In genomic region chr7:133003052-133003910, GRCh38 we compare ENCODE assay signal across 30 cellular contexts.
A peak's percentile ranks its signal among the peaks of the same experiment; 100 is the strongest.
DNase-seq lines count a peak whose midpoint lies in the region; ATAC-seq and TF ChIP-seq lines count a peak whose summit lies in the region.
"Had no signal": no experiment of that assay in that cellular context is flagged by ENCODE, and none has a peak within 500 bp of the region (broad histone marks: within the 10 kb centered on the region; RNA-seq: fewer than 3 reads in every experiment).

No MANE protein-coding gene starts in this region.

- H3K27ac ChIP-seq in H9 (ENCODE audit: insufficient read length, low read depth, low read length), result no peak overlapping the region
- peak overlapping the region; percentile 77 for H3K27ac ChIP-seq in MM.1S (ENCODE audit: low read length)
- peak overlapping the region; percentile 48 for H3K27ac ChIP-seq in psoas muscle
- H3K27ac ChIP-seq: ascending aorta, BLaER1, esophagus muscularis mucosa, gastroesophageal sphincter, left lung had no signal

- no peak overlapping the region for H2BK5ac ChIP-seq in H9 (ENCODE audit: insufficient read length, low read length)

- H4K91ac ChIP-seq in H9 (ENCODE audit: insufficient read length, low read depth, low read length), result no peak overlapping the region

- no peak overlapping the region for H2BK12ac ChIP-seq in H9 (ENCODE audit: insufficient read length, low read depth, low read length)

- ATAC-seq in psoas muscle (peak; percentile 73 to 85 (median 80)), natural killer cell (no peak)
- no peak for ATAC-seq in stimulated activated naive CD8-positive, alpha-beta T cell treated with anti-CD3 and anti-CD28 coated beads, Interleukin-15, amount 100 ng/mL, for 72 hours
- ATAC-seq: gastroesophageal sphincter, left lung had no signal

- no peaks in the 10 kb centered on the region for H3K9me2 ChIP-seq in MM.1S (replicated peaks; ENCODE audit: insufficient read depth, low read length)

- H3K4me1 ChIP-seq in H9 (ENCODE audit: insufficient read depth, low read length), result no peaks in the 10 kb centered on the region
- H3K4me1 ChIP-seq in MM.1S (ENCODE audit: low read length), result peaks cover 29% of the 10 kb centered on the region
- peaks cover 19% of the 10 kb centered on the region for H3K4me1 ChIP-seq in psoas muscle
- H3K4me1 ChIP-seq: BLaER1 had no signal

- DNase-seq in H9 (no peak), MM.1S (peak; percentile 71), erythroblast (lab: John Stamatoyannopoulos, UW) (peak; percentile 23 to 67), psoas muscle (no peak), natural killer cell (no peak)
- no peak for DNase-seq in stimulated activated naive CD8-positive, alpha-beta T cell treated with anti-CD3 and anti-CD28 coated beads, Interleukin-15, amount 100 ng/mL, for 72 hours
- DNase-seq in activated CD4-positive, alpha-beta T cell treated with anti-CD3 and anti-CD28 coated beads for 1 hour, result no peak
- DNase-seq: activated B cell treated with CpG ODN at 0.5 μM for 24 hours; activated CD4-positive, alpha-beta memory T cell treated with anti-CD3 and anti-CD28 coated beads for 36 hours; activated CD8-positive, alpha-beta memory T cell treated with anti-CD3 and anti-CD28 coated beads, Interleukin-2, amount 50 U/mL, for 4 hours; DMS53; hypothalamus; immature natural killer cell; left lung; MV-4-11; naive B cell; NCI-H1694; NCI-H510A; occipital lobe; SIG-M5; stimulated activated CD4-positive, alpha-beta T cell treated with anti-CD3 and anti-CD28 coated beads, Interleukin-1b, Interleukin-23, amount 100 ng/mL, for 48 hours; stimulated activated CD8-positive, alpha-beta memory T cell treated with anti-CD3 and anti-CD28 coated beads, Interleukin-4, amount 100 ng/mL, for 48 hours had no signal

- no peak overlapping the region for H4K8ac ChIP-seq in H9 (replicated peaks; ENCODE audit: insufficient read length, low read depth, low read length)

- intact Hi-C loops in psoas muscle (cut with DNase I) (no loop called here), natural killer cell (cut with micrococcal nuclease) (no loop called here)

- no peaks in the 10 kb centered on the region for H3K9me3 Mint-ChIP-seq in H9
- peaks cover 0 to 3% of the 10 kb centered on the region in 2 donors for H3K9me3 Mint-ChIP-seq in natural killer cell
- peaks cover 6 to 15% of the 10 kb centered on the region in 2 donors for H3K9me3 Mint-ChIP-seq in stimulated activated naive CD8-positive, alpha-beta T cell treated with anti-CD3 and anti-CD28 coated beads, Interleukin-15, amount 100 ng/mL, for 72 hours
- H3K9me3 Mint-ChIP-seq: immature natural killer cell, type B pancreatic cell had no signal

- H3K14ac ChIP-seq in H9 (ENCODE audit: insufficient read depth, low read length), result no peak overlapping the region

- H3K27ac Mint-ChIP-seq in H9 (peak overlapping the region in 2 of 3 experiments; percentile 20 to 30; a peak in 3 of 7 replicates), natural killer cell (no peak overlapping the region)
- H3K27ac Mint-ChIP-seq in stimulated activated naive CD8-positive, alpha-beta T cell treated with anti-CD3 and anti-CD28 coated beads, Interleukin-15, amount 100 ng/mL, for 72 hours, result no peak overlapping the region
- H3K27ac Mint-ChIP-seq: activated B cell treated with CpG ODN at 0.5 μM for 24 hours; activated CD4-positive, alpha-beta memory T cell treated with anti-CD3 and anti-CD28 coated beads for 36 hours; activated naive CD8-positive, alpha-beta T cell; type B pancreatic cell had no signal

- H2AK5ac ChIP-seq in H9 (ENCODE audit: insufficient read length, low read length), result no peak overlapping the region

- WGBS in H9 (ENCODE audit: extremely low coverage, insufficient read length, low lambda C conversion rate), result no CpG with 5 or more reads among the region's 4 CpGs
- WGBS in psoas muscle, 3 donors, result 30 to 34% (median 33%) methylated on average over 4 of the region's 4 CpGs

- H3K79me1 ChIP-seq in H9 (ENCODE audit: insufficient read depth, low read depth, low read length, poor library complexity, severe bottlenecking), result peaks cover 4% of the 10 kb centered on the region

- H3K4me1 Mint-ChIP-seq in H9 (peaks cover 34 to 37% of the 10 kb centered on the region in 2 experiments), natural killer cell (peaks cover 25 to 39% of the 10 kb centered on the region in 2 donors)
- H3K4me1 Mint-ChIP-seq in stimulated activated naive CD8-positive, alpha-beta T cell treated with anti-CD3 and anti-CD28 coated beads, Interleukin-15, amount 100 ng/mL, for 72 hours, result peaks cover 21% of the 10 kb centered on the region

- H3K27me3 Mint-ChIP-seq in H9 (ENCODE audit: low read depth) (no peaks in the 10 kb centered on the region), natural killer cell (ENCODE audit: low read depth in 2 of 2) (no peaks in the 10 kb centered on the region)
- H3K27me3 Mint-ChIP-seq in stimulated activated naive CD8-positive, alpha-beta T cell treated with anti-CD3 and anti-CD28 coated beads, Interleukin-15, amount 100 ng/mL, for 72 hours, result no peaks in the 10 kb centered on the region
- H3K27me3 Mint-ChIP-seq: activated B cell treated with CpG ODN at 0.5 μM for 24 hours; activated CD4-positive, alpha-beta memory T cell treated with anti-CD3 and anti-CD28 coated beads for 36 hours; activated naive CD8-positive, alpha-beta T cell; naive B cell; type B pancreatic cell had no signal

- H3K23ac ChIP-seq in H9 (ENCODE audit: insufficient read length, low read depth, low read length), result no peak overlapping the region

- no peaks in the 10 kb centered on the region for H3K9me3 ChIP-seq in H9 (ENCODE audit: control insufficient read depth, low read depth, low read length)
- no peaks in the 10 kb centered on the region for H3K9me3 ChIP-seq in MM.1S (replicated peaks; ENCODE audit: insufficient read depth, low read length)
- no peaks in the 10 kb centered on the region for H3K9me3 ChIP-seq in psoas muscle
- H3K9me3 ChIP-seq: esophagus muscularis mucosa, gastroesophageal sphincter, HAP-1 had no signal

- no peaks in the 10 kb centered on the region for H3K23me2 ChIP-seq in H9 (ENCODE audit: insufficient read length, low read depth, low read length, poor library complexity, severe bottlenecking)

- peaks cover 4% of the 10 kb centered on the region; the same call in 1 of the 2 replicates for H3K79me2 ChIP-seq in H9 (ENCODE audit: insufficient read depth, low read length)
- peaks cover 82% of the 10 kb centered on the region for H3K79me2 ChIP-seq in MM.1S (ENCODE audit: low read length)

- TF ChIP-seq POLR2A in erythroblast (IDR thresholded peaks at IDR 0.05; ENCODE audit: low read length), result no peak

- no peak overlapping the region for H2BK120ac ChIP-seq in H9 (ENCODE audit: low read depth, low read length, poor library complexity, severe bottlenecking)

- H3K4ac ChIP-seq in H9 (ENCODE audit: low read depth, low read length), result no peak overlapping the region

- no peaks in the 10 kb centered on the region for H3K27me3 ChIP-seq in H9 (ENCODE audit: insufficient read depth, low read length)
- no peaks in the 10 kb centered on the region for H3K27me3 ChIP-seq in MM.1S (replicated peaks; ENCODE audit: insufficient read depth, low read length)
- no peaks in the 10 kb centered on the region for H3K27me3 ChIP-seq in psoas muscle (ENCODE audit: insufficient read depth in 3 of 3, low read length in 2 of 3)
- H3K27me3 ChIP-seq: ascending aorta, BLaER1, esophagus muscularis mucosa, gastroesophageal sphincter, left lung had no signal

- H3K56ac ChIP-seq in H9 (ENCODE audit: insufficient read length, low read depth, low read length), result no peak overlapping the region

- H3K4me2 ChIP-seq in H9 (ENCODE audit: insufficient read depth, insufficient read length, low read length) (no peak overlapping the region), MM.1S (ENCODE audit: low read depth, low read length) (peak overlapping the region; percentile 68)
- H3K4me2 ChIP-seq: BLaER1, smooth muscle cell had no signal

- H2BK15ac ChIP-seq in H9 (ENCODE audit: low read depth, low read length), result no peak overlapping the region

- no peak overlapping the region for H3K9ac ChIP-seq in H9 (ENCODE audit: extremely low read depth, insufficient read length, low read length)
- peak overlapping the region; percentile 31 for H3K9ac ChIP-seq in MM.1S (ENCODE audit: low read length)
- H3K9ac ChIP-seq: BLaER1 had no signal

- TF ChIP-seq CTCF in H9 (conservative IDR thresholded peaks at IDR 0.05), result no peak
- no peak for TF ChIP-seq CTCF in MM.1S (IDR thresholded peaks at IDR 0.05; ENCODE audit: low read length)
- no peak for TF ChIP-seq CTCF in psoas muscle (IDR thresholded peaks at IDR 0.05)
- no peak for TF ChIP-seq CTCF in natural killer cell (IDR thresholded peaks at IDR 0.05)

- H4K20me1 ChIP-seq in H9 (ENCODE audit: control insufficient read depth, insufficient read depth, insufficient read length) (no peaks in the 10 kb centered on the region), MM.1S (ENCODE audit: insufficient read depth, low read length) (peaks cover 3% of the 10 kb centered on the region; the same call in 1 of the 2 replicates)

- H3K36me3 ChIP-seq in MM.1S (replicated peaks; ENCODE audit: insufficient read depth, low read length) (no peaks in the 10 kb centered on the region), psoas muscle (ENCODE audit: insufficient read depth in 1 of 2, low read depth in 1 of 2) (no peaks in the 10 kb centered on the region)
- H3K36me3 ChIP-seq: ascending aorta, esophagus muscularis mucosa, gastroesophageal sphincter, HAP-1, left lung had no signal

- no peak overlapping the region for H2BK20ac ChIP-seq in H9 (ENCODE audit: low read depth, low read length, poor library complexity, severe bottlenecking)

- H3K4me3 Mint-ChIP-seq in H9 (no peak overlapping the region), natural killer cell (no peak overlapping the region)
- no peak overlapping the region for H3K4me3 Mint-ChIP-seq in stimulated activated naive CD8-positive, alpha-beta T cell treated with anti-CD3 and anti-CD28 coated beads, Interleukin-15, amount 100 ng/mL, for 72 hours
- H3K4me3 Mint-ChIP-seq: activated B cell treated with CpG ODN at 0.5 μM for 24 hours; activated CD4-positive, alpha-beta memory T cell treated with anti-CD3 and anti-CD28 coated beads for 36 hours; activated naive CD8-positive, alpha-beta T cell; immature natural killer cell; naive B cell; type B pancreatic cell had no signal

- H3K18ac ChIP-seq in H9 (ENCODE audit: insufficient read length, low read depth, low read length), result no peak overlapping the region

- H3K4me3 ChIP-seq in MM.1S (ENCODE audit: low read length) (peak overlapping the region; percentile 11), psoas muscle (no peak overlapping the region)
- H3K4me3 ChIP-seq: ascending aorta, BLaER1, esophagus muscularis mucosa, gastroesophageal sphincter, HAP-1, left lung, smooth muscle cell had no signal

- H3F3A ChIP-seq in MM.1S (ENCODE audit: insufficient read depth, low read length), result peaks cover 8% of the 10 kb centered on the region

- no peak overlapping the region for H4K5ac ChIP-seq in H9 (ENCODE audit: insufficient read length, low read depth, low read length)

- 0 out of 7 replicates have a peak, but pooled peaks cover 0 to 1% (median 0%) of the 10 kb centered on the region in 3 experiments for H3K36me3 Mint-ChIP-seq in H9 (ENCODE audit: insufficient read depth in 1 of 3, low read depth in 3 of 3)
- no peaks in the 10 kb centered on the region for H3K36me3 Mint-ChIP-seq in natural killer cell

- H3T11ph ChIP-seq in H9 (ENCODE audit: low read length), result no peak overlapping the region

- H2AFZ ChIP-seq in H9 (ENCODE audit: low read length) (no peak overlapping the region), MM.1S (ENCODE audit: low read length) (0 out of 2 replicates have a peak overlapping the region, but pooled peaks have one; percentile 5)

Comparison
In these comparisons a context has a peak if more than half of its experiments do, and no peak if none do; other contexts are left out.
1. DNase-seq: peak in MM.1S (single experiment) and erythroblast (2 of 2); none in H9 (single experiment), psoas muscle (0 of 2), natural killer cell (single experiment), stimulated activated naive CD8-positive, alpha-beta T cell treated with anti-CD3 and anti-CD28 coated beads, Interleukin-15, amount 100 ng/mL, for 72 hours (0 of 2) and activated CD4-positive, alpha-beta T cell treated with anti-CD3 and anti-CD28 coated beads for 1 hour (single experiment).
2. H3K27ac Mint-ChIP-seq: peak in H9 (2 of 3); none in natural killer cell (0 of 2) and stimulated activated naive CD8-positive, alpha-beta T cell treated with anti-CD3 and anti-CD28 coated beads, Interleukin-15, amount 100 ng/mL, for 72 hours (0 of 2).
3. ATAC-seq: peak in psoas muscle (4 of 4); none in natural killer cell (0 of 3) and stimulated activated naive CD8-positive, alpha-beta T cell treated with anti-CD3 and anti-CD28 coated beads, Interleukin-15, amount 100 ng/mL, for 72 hours (single experiment).